9 cellular contexts compared by ENCODE assay signal in genomic region chr5:134567651-134568338, GRCh38. TPM values are rescaled to one million over a fixed set of nuclear protein-coding genes. Genes with fewer than 3 reads are reported as not detected.
DNase-seq lines count a peak whose midpoint lies in the region; ATAC-seq and TF ChIP-seq lines count a peak whose summit lies in the region.
"Had no signal": no experiment of that assay in that cellular context is flagged by ENCODE, and none has a peak within 500 bp of the region (broad histone marks: within the 10 kb centered on the region; RNA-seq: fewer than 3 reads in every experiment).

No MANE protein-coding gene starts in this region.

- H3K27ac ChIP-seq in layer of hippocampus (ENCODE audit: low read depth, low read length) = peak overlapping the region; percentile 39
- H3K27ac ChIP-seq in temporal lobe (ENCODE audit: low read depth, low read length) = peak overlapping the region; percentile 66

- intact Hi-C loops in activated CD4-positive, alpha-beta T cell treated with anti-CD3 and anti-CD28 coated beads for 36 hours (cut with DNase I, micrococcal nuclease) = no loop called here

- no peaks in the 10 kb centered on the region for H3K27me3 Mint-ChIP-seq in activated CD4-positive, alpha-beta T cell treated with anti-CD3 and anti-CD28 coated beads for 36 hours

- no peak overlapping the region for H3K4me3 Mint-ChIP-seq in activated CD4-positive, alpha-beta T cell treated with anti-CD3 and anti-CD28 coated beads for 36 hours

- peaks cover 49% of the 10 kb centered on the region for H3K36me3 Mint-ChIP-seq in activated CD4-positive, alpha-beta T cell treated with anti-CD3 and anti-CD28 coated beads for 36 hours (ENCODE audit: low read depth)

- H3K27me3 ChIP-seq in layer of hippocampus (ENCODE audit: control insufficient read depth, insufficient read depth, low read length) = no peaks in the 10 kb centered on the region

- peak overlapping the region; percentile 78 for H3K27ac Mint-ChIP-seq in activated CD4-positive, alpha-beta T cell treated with anti-CD3 and anti-CD28 coated beads for 36 hours

- POLR2A ChIA-PET in activated CD4-positive, alpha-beta T cell treated with anti-CD3 and anti-CD28 coated beads for 36 hours (lab: Charles Lee) = interaction anchor here (0.6 kb wide), 2 partner anchors 340 to 343 kb away, joined by 3 to 4 read pairs; no protein-coding TSS in a partner anchor

- H3K4me1 Mint-ChIP-seq in activated CD4-positive, alpha-beta T cell treated with anti-CD3 and anti-CD28 coated beads for 36 hours = peaks cover 6% of the 10 kb centered on the region

- no peak for DNase-seq in activated CD4-positive, alpha-beta T cell treated with anti-CD3 and anti-CD28 coated beads for 36 hours
- DNase-seq in activated CD4-positive, alpha-beta T cell treated with anti-CD3 and anti-CD28 coated beads, Interleukin-2, amount 50 U/mL, for 1 hour = no peak
- DNase-seq in amniotic epithelial cell (ENCODE audit: low read depth) = peak; percentile 75
- DNase-seq in GM20000 (ENCODE audit: low spot score) = no peak
- DNase-seq: NCI-H446 treated with DMSO at 0.1 percent for 48 hours had no signal

- no peak for TF ChIP-seq CTCF in GM20000 (IDR thresholded peaks at IDR 0.05; ENCODE audit: extremely low read depth, missing control alignments)

- H3K9me3 Mint-ChIP-seq in activated CD4-positive, alpha-beta T cell treated with anti-CD3 and anti-CD28 coated beads for 36 hours (ENCODE audit: low read depth) = no peaks in the 10 kb centered on the region

- CTCF ChIA-PET in activated CD4-positive, alpha-beta T cell treated with anti-CD3 and anti-CD28 coated beads for 36 hours (lab: Charles Lee) = interaction anchor here (0.6 to 1.0 kb wide), 3 partner anchors 9 to 20 kb away, joined by 3 to 5 read pairs (median 4); no protein-coding TSS in a partner anchor

- ATAC-seq in activated CD4-positive, alpha-beta T cell treated with anti-CD3 and anti-CD28 coated beads for 36 hours = no peak
- ATAC-seq in GM21619 (IDR thresholded peaks at IDR 0.05; ENCODE audit: unreplicated experiment) (no peak), HG02763 (IDR thresholded peaks at IDR 0.05; ENCODE audit: unreplicated experiment) (no peak)

RNA-seq across cellular contexts. Expression of gene JADE2, which starts 42.3 kb away (rescaled TPM):
- 10 to 100 TPM; 58.1 to 68.0 TPM for total RNA-seq in activated CD4-positive, alpha-beta T cell treated with anti-CD3 and anti-CD28 coated beads for 36 hours
- total RNA-seq in temporal lobe = 3.4 TPM

Comparison
In these comparisons a context has a peak if more than half of its experiments do, and no peak if none do; other contexts are left out.
1. RNA of gene JADE2, which starts 42.3 kb away (total RNA-seq): 58.1 to 68.0 TPM in activated CD4-positive, alpha-beta T cell treated with anti-CD3 and anti-CD28 coated beads for 36 hours; 3.4 TPM in temporal lobe (single experiment); every median in the first group is over 10 times any median in the second.